23 cellular contexts compared by ENCODE assay signal in genomic region chr5:82331557-82331956, GRCh38. TPM values are rescaled to one million over a fixed set of nuclear protein-coding genes. Genes with fewer than 3 reads are reported as not detected.
DNase-seq lines count a peak whose midpoint lies in the region; ATAC-seq and TF ChIP-seq lines count a peak whose summit lies in the region.
"Had no signal": no experiment of that assay in that cellular context is flagged by ENCODE, and none has a peak within 500 bp of the region (broad histone marks: within the 10 kb centered on the region; RNA-seq: fewer than 3 reads in every experiment).

No MANE protein-coding gene starts in this region.

- no peak for ATAC-seq in thoracic aorta (ENCODE audit: insufficient number of reproducible peaks, low FRiP score, low read depth)
- ATAC-seq: HCT116, PC-3 had no signal

- H3K27me3 ChIP-seq in esophagus muscularis mucosa (no peaks in the 10 kb centered on the region), thoracic aorta (replicated peaks; ENCODE audit: insufficient read depth) (no peaks in the 10 kb centered on the region)

- no peaks in the 10 kb centered on the region for H3K9me3 ChIP-seq in esophagus muscularis mucosa
- no peaks in the 10 kb centered on the region for H3K9me3 ChIP-seq in thoracic aorta
- H3K9me3 ChIP-seq: Caco-2 had no signal

- TF ChIP-seq POLR2A in esophagus muscularis mucosa (IDR thresholded peaks at IDR 0.05; ENCODE audit: low read depth) = no peak

- 95% methylated on average over 4 of the region's 4 CpGs for WGBS in esophagus muscularis mucosa

- TF ChIP-seq CTCF in esophagus muscularis mucosa (IDR thresholded peaks at IDR 0.05) = no peak
- TF ChIP-seq CTCF in thoracic aorta (IDR thresholded peaks at IDR 0.05) = no peak

- peak; percentile 15 for DNase-seq in NCI-H82 (lab: John Stamatoyannopoulos, UW)
- no peak for DNase-seq in NCI-H82 treated with DMSO at 0.1 percent for 48 hours (lab: John Stamatoyannopoulos, UW; ENCODE audit: unreplicated experiment)
- DNase-seq in RPMI7951 (ENCODE audit: low read depth) = peak; percentile 66
- peak; percentile 90 for DNase-seq in esophagus muscularis mucosa (ENCODE audit: extremely low spot score)
- no peak for DNase-seq in thoracic aorta (ENCODE audit: low spot score)
- DNase-seq in pons (ENCODE audit: low spot score) = no peak
- no peak for DNase-seq in NCI-H1417 treated with DMSO at 0.1 percent for 48 hours (lab: John Stamatoyannopoulos, UW)
- no peak for DNase-seq in DMS79 treated with DMSO at 0.1 percent for 48 hours (lab: John Stamatoyannopoulos, UW)
- DNase-seq: 8988T; Caco-2; CD4-positive, alpha-beta T cell; DMS153; EL; GOT3; NCI-H1105; NCI-H1694; NCI-H2081 treated with DMSO at 0.1 percent for 48 hours; NCI-H446 treated with DMSO at 0.1 percent for 48 hours; NCI-H774; PC-3; SIG-M5 had no signal

- intact Hi-C loops in esophagus muscularis mucosa (cut with DNase I) = no loop called here

- TF ChIP-seq EP300 in esophagus muscularis mucosa (IDR thresholded peaks at IDR 0.05) = no peak

- H3K36me3 ChIP-seq in esophagus muscularis mucosa (no peaks in the 10 kb centered on the region), thoracic aorta (no peaks in the 10 kb centered on the region)

- no peak overlapping the region for H3K27ac ChIP-seq in esophagus muscularis mucosa (replicated peaks in 1 of 4)
- peak overlapping the region; percentile 93 to 99 for H3K27ac ChIP-seq in thoracic aorta
- H3K27ac ChIP-seq: RWPE1 had no signal

- H3K4me3 ChIP-seq in esophagus muscularis mucosa = no peak overlapping the region
- H3K4me3 ChIP-seq in thoracic aorta = no peak overlapping the region

- H3K4me1 ChIP-seq in esophagus muscularis mucosa (peaks cover 21 to 35% (median 27%) of the 10 kb centered on the region in 4 donors), thoracic aorta (ENCODE audit: control insufficient read depth in 1 of 2, low read depth in 2 of 2) (peaks cover 51 to 66% of the 10 kb centered on the region in 2 donors)
- H3K4me1 ChIP-seq: Caco-2 had no signal

RNA-seq across cellular contexts. Expression of gene RPS23, which starts 53.4 kb away (rescaled TPM):
- 3,875 and 4,006 TPM in 2 replicates for total RNA-seq in RPMI7951 (2014; rRNA removed; shearing (Covaris generic))
- total RNA-seq in esophagus muscularis mucosa (1,000 to 10,000 TPM; 2,601 to 3,337 (median 2,967) TPM), thoracic aorta (1,000 to 10,000 TPM; 1,224 to 1,259 TPM)

Comparison
In these comparisons a context has a peak if more than half of its experiments do, and no peak if none do; other contexts are left out.
1. DNase-seq: peak in NCI-H82 (single experiment), RPMI7951 (single experiment) and esophagus muscularis mucosa (single experiment); none in NCI-H82 treated with DMSO at 0.1 percent for 48 hours (single experiment), thoracic aorta (single experiment), pons (single experiment), NCI-H1417 treated with DMSO at 0.1 percent for 48 hours (single experiment) and DMS79 treated with DMSO at 0.1 percent for 48 hours (single experiment).
2. H3K27ac ChIP-seq: peak in thoracic aorta (2 of 2); none in esophagus muscularis mucosa (0 of 4).